ENCODE assay signal across 9 cellular contexts in the genomic region with DNA sequence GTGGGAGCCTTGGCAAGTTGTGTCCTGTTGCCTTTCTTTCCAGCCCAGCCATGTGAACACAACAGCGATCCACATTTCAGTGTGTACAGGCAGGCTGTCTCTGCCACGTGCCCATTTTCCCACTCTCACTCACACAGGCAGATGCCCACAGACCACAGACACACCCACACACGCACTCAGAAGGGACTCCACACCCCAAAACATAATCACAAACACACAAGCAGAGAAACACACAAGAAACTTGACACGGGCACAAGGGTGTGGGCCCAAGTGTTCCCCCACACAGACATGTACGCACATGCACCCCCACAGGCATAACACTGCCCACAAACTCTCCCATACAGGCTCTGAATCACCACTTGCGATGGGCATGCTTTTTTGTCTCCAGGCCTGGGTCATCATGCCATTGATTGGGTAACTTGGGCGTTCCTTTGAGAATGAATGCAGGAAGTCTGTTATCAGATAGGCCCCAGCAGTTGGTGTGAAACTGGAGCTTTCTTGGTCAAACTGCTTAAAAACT.
DNase-seq lines count a peak whose midpoint lies in the region; ATAC-seq and TF ChIP-seq lines count a peak whose summit lies in the region.
"Had no signal": no experiment of that assay in that cellular context is flagged by ENCODE, and none has a peak within 500 bp of the region (broad histone marks: within the 10 kb centered on the region; RNA-seq: fewer than 3 reads in every experiment).

No MANE protein-coding gene starts in this region.

- peaks cover 15% of the 10 kb centered on the region for H3K36me3 Mint-ChIP-seq in T-helper 2 cell treated with Interferon-gamma antibody and Interleukin-4, amounts not matched to agents 5 μg/mL and 100 μg/mL, for 36 hours (ENCODE audit: low read depth)
- peaks cover 8% of the 10 kb centered on the region for H3K36me3 Mint-ChIP-seq in central memory CD8-positive, alpha-beta T cell (ENCODE audit: insufficient read depth)
- H3K36me3 Mint-ChIP-seq in type B pancreatic cell: peaks cover 12% of the 10 kb centered on the region

- H3K4me1 ChIP-seq in osteoblast (ENCODE audit: insufficient read depth, low read length): peaks cover 11% of the 10 kb centered on the region
- peaks cover 11% of the 10 kb centered on the region for H3K4me1 ChIP-seq in OCI-LY7 (ENCODE audit: insufficient read depth, low read length, poor library complexity, severe bottlenecking)

- H3K79me2 ChIP-seq in osteoblast (ENCODE audit: insufficient read depth, low read length): no peaks in the 10 kb centered on the region
- no peaks in the 10 kb centered on the region for H3K79me2 ChIP-seq in OCI-LY7 (ENCODE audit: insufficient read depth, low read depth, low read length)

- H4K20me1 ChIP-seq in osteoblast (ENCODE audit: insufficient read depth, low read length) (no peaks in the 10 kb centered on the region), OCI-LY7 (ENCODE audit: insufficient read depth, low read length) (no peaks in the 10 kb centered on the region)

- H3K9me3 Mint-ChIP-seq in T-helper 2 cell treated with Interferon-gamma antibody and Interleukin-4, amounts not matched to agents 5 μg/mL and 100 μg/mL, for 36 hours: no peaks in the 10 kb centered on the region
- H3K9me3 Mint-ChIP-seq in central memory CD8-positive, alpha-beta T cell: no peaks in the 10 kb centered on the region
- peaks cover 14% of the 10 kb centered on the region for H3K9me3 Mint-ChIP-seq in type B pancreatic cell

- no peaks in the 10 kb centered on the region for H3K27me3 Mint-ChIP-seq in T-helper 2 cell treated with Interferon-gamma antibody and Interleukin-4, amounts not matched to agents 5 μg/mL and 100 μg/mL, for 36 hours (ENCODE audit: low read depth)
- H3K27me3 Mint-ChIP-seq in central memory CD8-positive, alpha-beta T cell: no peaks in the 10 kb centered on the region
- no peaks in the 10 kb centered on the region for H3K27me3 Mint-ChIP-seq in type B pancreatic cell

- H3K27me3 ChIP-seq in osteoblast (ENCODE audit: insufficient read depth, low read length): no peaks in the 10 kb centered on the region

- peak overlapping the region; percentile 93 for H3K4me3 Mint-ChIP-seq in T-helper 2 cell treated with Interferon-gamma antibody and Interleukin-4, amounts not matched to agents 5 μg/mL and 100 μg/mL, for 36 hours
- peak overlapping the region; percentile 72 for H3K4me3 Mint-ChIP-seq in central memory CD8-positive, alpha-beta T cell
- H3K4me3 Mint-ChIP-seq in type B pancreatic cell: no peak overlapping the region

- CTCF ChIA-PET in OCI-LY7 (lab: Charles Lee; ENCODE audit: unreplicated experiment): no interaction called here

- peak overlapping the region; percentile 47 for H2AFZ ChIP-seq in osteoblast (ENCODE audit: low read length)
- no peak overlapping the region for H2AFZ ChIP-seq in OCI-LY7 (ENCODE audit: low read length)
- H2AFZ ChIP-seq: PC-9 had no signal

- DNase-seq in T-helper 2 cell treated with Interferon-gamma antibody and Interleukin-4, amounts not matched to agents 5 μg/mL and 100 μg/mL, for 36 hours (ENCODE audit: low spot score): peak; percentile 70
- peak; percentile 22 to 58 for DNase-seq in central memory CD8-positive, alpha-beta T cell (ENCODE audit: low spot score in 2 of 2)
- DNase-seq in osteoblast (ENCODE audit: insufficient read length, low spot score, missing footprints) (no peak), type B pancreatic cell (ENCODE audit: extremely low spot score, unreplicated experiment) (no peak), NCI-H748 treated with DMSO at 0.1 percent for 48 hours (lab: John Stamatoyannopoulos, UW) (no peak), OCI-LY7 (ENCODE audit: low spot score) (no peak)

- POLR2A ChIA-PET in OCI-LY7 (lab: Charles Lee): no interaction called here

- TF ChIP-seq CTCF in osteoblast (IDR thresholded peaks at IDR 0.05; ENCODE audit: extremely low read depth, low read depth, low read length) (no peak), type B pancreatic cell (conservative IDR thresholded peaks at IDR 0.05) (no peak), OCI-LY7 (conservative IDR thresholded peaks at IDR 0.05; ENCODE audit: low read length) (no peak)

- ATAC-seq in GM18517 (IDR thresholded peaks at IDR 0.05; ENCODE audit: unreplicated experiment) (peak; percentile 50), HG03095 (IDR thresholded peaks at IDR 0.05; ENCODE audit: unreplicated experiment) (peak; percentile 44)
- ATAC-seq in central memory CD8-positive, alpha-beta T cell (replicated peaks; ENCODE audit: extremely low read depth, poor library complexity, severe bottlenecking): peak; percentile 83

- intact Hi-C loops in OCI-LY7 (cut with micrococcal nuclease; ENCODE audit: unreplicated experiment): no loop called here

- no TSS peak for BruUV-seq in OCI-LY7 (replicated peaks; lab: Mats Ljungman, UMichigan)

- H3K9me3 ChIP-seq in osteoblast (ENCODE audit: low read depth, low read length) (no peaks in the 10 kb centered on the region), OCI-LY7 (ENCODE audit: low read length) (no peaks in the 10 kb centered on the region)

- no peaks in the 10 kb centered on the region for H3K36me3 ChIP-seq in osteoblast (ENCODE audit: insufficient read depth, low read length)
- peaks cover 2% of the 10 kb centered on the region; the same call in 1 of the 2 replicates for H3K36me3 ChIP-seq in OCI-LY7 (ENCODE audit: insufficient read depth, low read length)

- no peaks in the 10 kb centered on the region for H3K9me2 ChIP-seq in OCI-LY7 (ENCODE audit: insufficient read depth, low read length)

- H3K4me1 Mint-ChIP-seq in T-helper 2 cell treated with Interferon-gamma antibody and Interleukin-4, amounts not matched to agents 5 μg/mL and 100 μg/mL, for 36 hours (ENCODE audit: low read depth): peaks cover 39% of the 10 kb centered on the region
- H3K4me1 Mint-ChIP-seq in central memory CD8-positive, alpha-beta T cell: peaks cover 45% of the 10 kb centered on the region
- no peaks in the 10 kb centered on the region for H3K4me1 Mint-ChIP-seq in type B pancreatic cell (ENCODE audit: unreplicated experiment)

- H3K4me3 ChIP-seq in osteoblast (ENCODE audit: insufficient read depth, low read length) (no peak overlapping the region), OCI-LY7 (ENCODE audit: low read depth, low read length, poor library complexity, severe bottlenecking) (no peak overlapping the region)
- H3K4me3 ChIP-seq: PC-9 had no signal

- H3K4me2 ChIP-seq in osteoblast (ENCODE audit: insufficient read depth, low read length) (peak overlapping the region; percentile 68), OCI-LY7 (ENCODE audit: low read length) (no peak overlapping the region; the same call in 1 of the 2 replicates)
- H3K4me2 ChIP-seq: PC-9 had no signal

- H3K27ac ChIP-seq in osteoblast (ENCODE audit: low read depth, low read length) (peak overlapping the region; percentile 84), OCI-LY7 (ENCODE audit: low read depth, low read length, poor library complexity, severe bottlenecking) (no peak overlapping the region)
- H3K27ac ChIP-seq: PC-9 had no signal

- H3K27ac Mint-ChIP-seq in T-helper 2 cell treated with Interferon-gamma antibody and Interleukin-4, amounts not matched to agents 5 μg/mL and 100 μg/mL, for 36 hours: peak overlapping the region; percentile 97
- H3K27ac Mint-ChIP-seq in central memory CD8-positive, alpha-beta T cell (ENCODE audit: low read depth): peak overlapping the region; percentile 93
- H3K27ac Mint-ChIP-seq in type B pancreatic cell: no peak overlapping the region

Comparison
In these comparisons a context has a peak if more than half of its experiments do, and no peak if none do; other contexts are left out.
1. DNase-seq: peak in T-helper 2 cell treated with Interferon-gamma antibody and Interleukin-4, amounts not matched to agents 5 μg/mL and 100 μg/mL, for 36 hours (single experiment) and central memory CD8-positive, alpha-beta T cell (2 of 2); none in osteoblast (single experiment), type B pancreatic cell (single experiment), NCI-H748 treated with DMSO at 0.1 percent for 48 hours (single experiment) and OCI-LY7 (single experiment).
2. Peak in every context shown above with its lines, with median percentiles within 50 percentile points of each other: ATAC-seq.